Comparison of ENCODE assay signal across 24 cellular contexts in genomic region chr1:47412437-47412836, GRCh38. TPM values are rescaled to one million over a fixed set of nuclear protein-coding genes. Genes with fewer than 3 reads are reported as not detected.
"Had no signal": no experiment of that assay in that cellular context is flagged by ENCODE, and none has a peak within 500 bp of the region (broad histone marks: within the 10 kb centered on the region; RNA-seq: fewer than 3 reads in every experiment).

No MANE protein-coding gene starts in this region.

- H3K36me3 ChIP-seq: MG63 had no signal

- H3K27me3 ChIP-seq: MG63 had no signal

- H3K9me3 ChIP-seq: MG63 had no signal

- H3K4me3 Mint-ChIP-seq: IgD-negative memory B cell had no signal

- H3K4me1 Mint-ChIP-seq: IgD-negative memory B cell had no signal

- H3K9me3 Mint-ChIP-seq: IgD-negative memory B cell had no signal

- H3K4me3 ChIP-seq: MG63 had no signal

- H3K27ac Mint-ChIP-seq: IgD-negative memory B cell had no signal

- DNase-seq: KBM-7; MG63; NCI-H1092; NCI-H1105 treated with DMSO at 0.1 percent for 48 hours; NCI-H1417 treated with DMSO at 0.1 percent for 48 hours; NCI-H146; NCI-H1694 treated with DMSO at 0.1 percent for 48 hours; NCI-H1930; NCI-H2081; NCI-H2171; NCI-H226; NCI-H446; NCI-H510A; NCI-H524 treated with DMSO at 0.1 percent for 48 hours; NCI-H69; NCI-H774; NK-92 treated with Interleukin-12 subunit alpha and Interleukin-12 subunit beta, amount 100 ng/mL, for 24 hours; PC-3; SHP77 had no signal

- H3K36me3 Mint-ChIP-seq: IgD-negative memory B cell had no signal

- H3K27ac ChIP-seq: RWPE1 had no signal

RNA-seq across cellular contexts. Expression of gene FOXE3, which starts 3.6 kb away (rescaled TPM):
- total RNA-seq: HT1080, LHCN-M2, OCI-LY7, PC-3 had no signal
- polyA plus RNA-seq: IgD-negative memory B cell had no signal
